ENCODE assay signal across 9 cellular contexts in the genomic region with DNA sequence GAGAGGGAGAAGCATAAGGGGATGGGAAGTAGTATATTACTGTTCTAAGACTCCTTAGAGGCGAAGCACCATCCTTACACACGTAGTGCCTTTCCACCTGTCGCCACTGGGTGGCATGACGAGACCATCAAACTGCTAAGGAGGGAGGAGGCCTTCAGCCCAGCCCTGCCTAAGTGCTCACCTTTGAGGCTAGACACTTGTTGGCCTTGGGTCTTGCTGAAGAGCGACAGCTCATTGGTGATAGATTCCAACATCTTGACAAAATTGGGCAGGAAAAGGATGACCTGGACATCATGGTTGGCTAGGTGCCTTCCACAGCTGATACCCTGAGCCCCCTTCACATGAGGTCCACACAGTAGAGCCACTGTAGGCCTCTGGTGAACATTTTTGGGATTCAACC. TPM values are rescaled to one million over a fixed set of nuclear protein-coding genes. Genes with fewer than 3 reads are reported as not detected.
DNase-seq lines count a peak whose midpoint lies in the region; ATAC-seq, FAIRE-seq and TF ChIP-seq lines count a peak whose summit lies in the region.
"Had no signal": no experiment of that assay in that cellular context is flagged by ENCODE, and none has a peak within 500 bp of the region (broad histone marks: within the 10 kb centered on the region; RNA-seq: fewer than 3 reads in every experiment).

No MANE protein-coding gene starts in this region.

- H3F3A ChIP-seq in SK-N-SH (replicated peaks; ENCODE audit: insufficient read depth), result peaks cover 9% of the 10 kb centered on the region

- H3K27ac ChIP-seq in SK-N-SH (ENCODE audit: low read depth in 2 of 2, low read length in 1 of 2) (no peak overlapping the region), psoas muscle (no peak overlapping the region)
- H3K27ac ChIP-seq: epithelial cell of prostate had no signal

- H3K4me3 ChIP-seq in SK-N-SH (ENCODE audit: low read depth in 2 of 2, low read length in 1 of 2) (no peak overlapping the region), psoas muscle (no peak overlapping the region)

- WGBS in SK-N-SH (ENCODE audit: low lambda C conversion rate), result 16% methylated on average over 5 of the region's 5 CpGs
- 12 to 26% (median 18%) methylated on average over 5 of the region's 5 CpGs for WGBS in psoas muscle, 3 donors

- no peak overlapping the region for H3K9ac ChIP-seq in SK-N-SH

- peak; percentile 55 for FAIRE-seq in G401.6 (lab: Jason Lieb, UNC)

- no peaks in the 10 kb centered on the region for H3K9me2 ChIP-seq in SK-N-SH

- H3K36me3 Mint-ChIP-seq in glutamatergic neuron (ENCODE audit: unreplicated experiment), result peaks cover 5% of the 10 kb centered on the region

- H3K4me1 ChIP-seq in SK-N-SH (ENCODE audit: control insufficient read depth in 1 of 2, insufficient read depth in 2 of 2, low read depth in 1 of 2, low read length in 1 of 2) (no peaks in the 10 kb centered on the region), psoas muscle (no peaks in the 10 kb centered on the region)

- TF ChIP-seq CTCF in SK-N-SH (IDR thresholded peaks at IDR 0.05) (peak; percentile 92), glutamatergic neuron (IDR thresholded peaks at IDR 0.05; ENCODE audit: partially characterized antibody, unreplicated experiment) (peak; percentile 90), psoas muscle (IDR thresholded peaks at IDR 0.05) (peak; percentile 90)

- DNase-seq in HT-29 (ENCODE audit: low spot score) (peak; percentile 90), SK-N-SH (peak; percentile 74), glutamatergic neuron (peak; percentile 75), psoas muscle (peak; percentile 66 to 83)
- peak; percentile 77 for DNase-seq in activated naive CD4-positive, alpha-beta T cell treated with Interleukin-2 at 50 U/mL for 16 hours

- peak; percentile 94 for TF ChIP-seq RAD21 in SK-N-SH (IDR thresholded peaks at IDR 0.05; ENCODE audit: low read length)

- no peak for TF ChIP-seq EP300 in SK-N-SH (IDR thresholded peaks at IDR 0.05; ENCODE audit: borderline replicate concordance in 1 of 2, low read depth in 1 of 2, low read length in 1 of 2)

- H3K27ac Mint-ChIP-seq in glutamatergic neuron (ENCODE audit: unreplicated experiment), result no peak overlapping the region

- intact Hi-C loops in psoas muscle (cut with DNase I), result loop anchor here (1.0 to 10.0 kb wide), 2 partner anchors 133 to 320 kb away; a partner anchor contains a TSS

- peaks cover 10% of the 10 kb centered on the region for H3K4me1 Mint-ChIP-seq in glutamatergic neuron (ENCODE audit: low read depth, unreplicated experiment)

- no peak overlapping the region for H3K4me2 ChIP-seq in SK-N-SH

- H3K36me3 ChIP-seq in SK-N-SH (replicated peaks in 1 of 2; ENCODE audit: control insufficient read depth in 1 of 2, insufficient read depth in 2 of 2, low read length in 1 of 2) (peaks cover 14 to 76% of the 10 kb centered on the region in 2 experiments), psoas muscle (ENCODE audit: insufficient read depth in 1 of 2, low read depth in 1 of 2) (peaks cover 3 to 98% of the 10 kb centered on the region in 2 donors)

- no peaks in the 10 kb centered on the region for H3K9me3 ChIP-seq in SK-N-SH
- H3K9me3 ChIP-seq in psoas muscle, result no peaks in the 10 kb centered on the region

- H2AFZ ChIP-seq in SK-N-SH (ENCODE audit: low read depth), result no peak overlapping the region

- peaks cover 4% of the 10 kb centered on the region for H3K27me3 Mint-ChIP-seq in glutamatergic neuron (ENCODE audit: unreplicated experiment)

- H3K4me3 Mint-ChIP-seq in glutamatergic neuron (ENCODE audit: unreplicated experiment), result no peak overlapping the region

- H3K79me2 ChIP-seq in SK-N-SH (ENCODE audit: insufficient read depth), result no peaks in the 10 kb centered on the region

- POLR2A ChIA-PET in SK-N-SH (lab: Yijun Ruan, JAX), result interaction anchor here (3.4 kb wide), 1 partner anchor 133 kb away, joined by 15 read pairs; no protein-coding TSS in a partner anchor

- CTCF ChIA-PET in SK-N-SH (lab: Yijun Ruan, JAX), result interaction anchor here (0.6 to 39.4 kb wide), 52 partner anchors 8 to 339 kb away, joined by 3 to 1109 read pairs (median 3); a partner anchor contains a TSS

- H4K20me1 ChIP-seq in SK-N-SH (ENCODE audit: insufficient read depth), result peaks cover 43% of the 10 kb centered on the region

- H3K27me3 ChIP-seq in SK-N-SH (ENCODE audit: insufficient read depth), result no peaks in the 10 kb centered on the region
- no peaks in the 10 kb centered on the region for H3K27me3 ChIP-seq in psoas muscle (ENCODE audit: insufficient read depth in 3 of 3, low read length in 2 of 3)

- peaks cover 6% of the 10 kb centered on the region for H3K9me3 Mint-ChIP-seq in glutamatergic neuron (ENCODE audit: unreplicated experiment)

- ATAC-seq in psoas muscle (peak; percentile 78 to 84 (median 80)), HG02571 (IDR thresholded peaks at IDR 0.05; ENCODE audit: unreplicated experiment) (no peak), HG03039 (IDR thresholded peaks at IDR 0.05; ENCODE audit: unreplicated experiment) (no peak)

TF ChIP-seq in SK-N-SH, 30 proteins besides CTCF, POLR2A, EP300 and RAD21:
- TF ChIP-seq SMC3 (IDR thresholded peaks at IDR 0.05; ENCODE audit: low read depth, low read length), result peak; percentile 87
- TF ChIP-seq, protein P1, sequence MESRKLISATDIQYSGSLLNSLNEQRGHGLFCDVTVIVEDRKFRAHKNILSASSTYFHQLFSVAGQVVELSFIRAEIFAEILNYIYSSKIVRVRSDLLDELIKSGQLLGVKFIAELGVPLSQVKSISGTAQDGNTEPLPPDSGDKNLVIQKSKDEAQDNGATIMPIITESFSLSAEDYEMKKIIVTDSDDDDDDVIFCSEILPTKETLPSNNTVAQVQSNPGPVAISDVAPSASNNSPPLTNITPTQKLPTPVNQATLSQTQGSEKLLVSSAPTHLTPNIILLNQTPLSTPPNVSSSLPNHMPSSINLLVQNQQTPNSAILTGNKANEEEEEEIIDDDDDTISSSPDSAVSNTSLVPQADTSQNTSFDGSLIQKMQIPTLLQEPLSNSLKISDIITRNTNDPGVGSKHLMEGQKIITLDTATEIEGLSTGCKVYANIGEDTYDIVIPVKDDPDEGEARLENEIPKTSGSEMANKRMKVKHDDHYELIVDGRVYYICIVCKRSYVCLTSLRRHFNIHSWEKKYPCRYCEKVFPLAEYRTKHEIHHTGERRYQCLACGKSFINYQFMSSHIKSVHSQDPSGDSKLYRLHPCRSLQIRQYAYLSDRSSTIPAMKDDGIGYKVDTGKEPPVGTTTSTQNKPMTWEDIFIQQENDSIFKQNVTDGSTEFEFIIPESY (IDR thresholded peaks at IDR 0.05; ENCODE audit: borderline replicate concordance, low read depth), result no peak

RNA-seq across cellular contexts. Expression of a gene that starts 19.6 kb away (rescaled TPM):
- 94.7 and 115 TPM in 2 replicates for total RNA-seq in HT-29 (2014; rRNA removed; shearing (Covaris generic))
- 67.7 and 72.4 TPM in 2 replicates for polyA plus RNA-seq in SK-N-SH (2012; rRNA removed)
- polyA plus RNA-seq in SK-N-SH (2012; cell fraction: cytosol; rRNA removed), result 32.3 and 44.4 TPM in 2 replicates
- 210 and 306 TPM in 2 replicates for polyA plus RNA-seq in SK-N-SH (2012; cell fraction: nucleus; rRNA removed)
- 99.7 TPM for total RNA-seq in glutamatergic neuron (ENCODE audit: unreplicated experiment)
- 10 to 100 TPM; 40.9 to 57.5 (median 46.5) TPM for total RNA-seq in psoas muscle
- 10 to 100 TPM; 36.6 to 61.8 (median 51.6) TPM for polyA plus RNA-seq in psoas muscle

Comparison
In these comparisons a context has a peak if more than half of its experiments do, and no peak if none do; other contexts are left out.
1. ATAC-seq: peak in psoas muscle (4 of 4); none in HG02571 (single experiment) and HG03039 (single experiment).
2. Peak in every context shown above with its lines, with median percentiles within 50 percentile points of each other: DNase-seq and CTCF ChIP-seq.